25 cellular contexts compared by ENCODE assay signal in the genomic region with DNA sequence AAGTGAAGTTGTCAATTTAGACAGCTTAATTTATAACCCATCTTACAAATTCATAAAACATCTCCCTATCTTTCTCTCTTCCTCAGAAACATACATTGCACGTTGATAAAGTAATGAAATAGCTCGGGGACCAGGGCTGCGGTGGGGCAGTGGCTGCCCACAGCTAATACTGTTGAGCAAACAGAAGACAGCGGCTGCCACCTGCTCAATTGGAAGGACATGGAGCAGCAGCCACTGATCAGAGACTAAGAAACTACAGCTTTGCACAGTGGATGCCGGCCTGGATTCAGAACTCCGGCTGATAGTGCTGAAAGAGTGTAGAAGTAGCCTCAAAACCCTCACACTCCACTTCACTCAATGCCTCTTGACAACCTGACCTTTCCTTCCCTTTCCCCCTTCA.
"Had no signal": no experiment of that assay in that cellular context is flagged by ENCODE, and none has a peak within 500 bp of the region (broad histone marks: within the 10 kb centered on the region; RNA-seq: fewer than 3 reads in every experiment).

No MANE protein-coding gene starts in this region.

- H3K36me3 ChIP-seq: adrenal gland had no signal

- H3K27me3 ChIP-seq: adrenal gland had no signal

- H3K4me3 ChIP-seq: adrenal gland, SK-N-MC had no signal

- H3K27ac ChIP-seq: adrenal gland, KMS-11, SK-N-MC had no signal

- H3K9me3 ChIP-seq: adrenal gland had no signal

- DNase-seq: activated B cell treated with CpG ODN at 0.5 μM for 24 hours; activated CD4-positive, alpha-beta memory T cell treated with anti-CD3 and anti-CD28 coated beads for 36 hours; activated CD4-positive, alpha-beta T cell treated with anti-CD3 and anti-CD28 coated beads for 1 hour; activated CD4-positive, alpha-beta T cell treated with anti-CD3 and anti-CD28 coated beads, Interleukin-2, amount 10 ng/mL, durations not matched to agents 7 days and 5 days; activated CD8-positive, alpha-beta memory T cell treated with anti-CD3 and anti-CD28 coated beads, Interleukin-2, amount 50 U/mL, for 4 hours; activated naive CD4-positive, alpha-beta T cell treated with anti-CD3 and anti-CD28 coated beads, Interleukin-2, amount 50 U/mL, for 16 hours; activated naive CD8-positive, alpha-beta T cell treated with anti-CD3 and anti-CD28 coated beads, Interleukin-2, amount 10 ng/mL, durations not matched to agents 7 days and 5 days; activated T-cell treated with anti-CD3 and anti-CD28 coated beads, Interleukin-2, amount 50 U/mL, for 72 hours; adrenal gland; anterior cingulate cortex; cerebellar nuclear complex; MV-4-11; NCI-H1105 treated with DMSO at 0.1 percent for 48 hours; NCI-H1436 treated with DMSO at 0.1 percent for 48 hours; NCI-H187; NCI-H2107; NCI-H2171 treated with DMSO at 0.1 percent for 48 hours; NCI-H226; NCI-H69; PC-3; T-cell; T-helper 2 cell; T1000 had no signal

- H3K4me1 ChIP-seq: adrenal gland had no signal
